Comparison of ENCODE assay signal across 8 cellular contexts in the genomic region with DNA sequence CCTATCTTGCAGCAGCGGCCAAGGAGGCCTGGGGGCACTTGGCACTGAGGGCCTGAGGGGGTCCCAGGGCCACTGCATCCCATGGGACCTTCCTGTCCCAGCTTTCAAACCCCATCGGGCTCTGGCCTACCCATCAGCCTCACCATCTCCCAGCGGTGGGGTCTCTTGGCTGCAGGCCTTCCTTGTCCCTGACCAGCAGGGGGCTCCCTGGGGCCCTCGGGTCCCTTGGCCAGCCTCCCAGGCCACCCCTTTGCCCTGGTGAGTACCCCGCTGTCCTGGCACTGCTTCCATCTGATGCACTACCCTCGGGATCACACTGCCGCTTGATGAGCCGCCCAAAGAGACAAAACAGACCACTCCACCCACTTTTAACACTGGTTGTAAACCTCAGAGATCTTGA. TPM values are rescaled to one million over a fixed set of nuclear protein-coding genes. Genes with fewer than 3 reads are reported as not detected.
DNase-seq lines count a peak whose midpoint lies in the region; ATAC-seq and TF ChIP-seq lines count a peak whose summit lies in the region.

No MANE protein-coding gene starts in this region.

- no peak for TF ChIP-seq POLR2A in HCT116 (IDR thresholded peaks at IDR 0.05; ENCODE audit: borderline replicate concordance, extremely low read depth, insufficient read depth, insufficient read length)

- H3K9me3 ChIP-seq in HCT116 (ENCODE audit: control insufficient read depth in 1 of 2, insufficient read depth in 1 of 2, low read depth in 1 of 2, low read length in 2 of 2) (no peaks in the 10 kb centered on the region), hepatocyte (ENCODE audit: low read depth) (no peaks in the 10 kb centered on the region)

- H3K9me2 ChIP-seq in HCT116 (ENCODE audit: insufficient read depth) (no peaks in the 10 kb centered on the region), hepatocyte (replicated peaks; ENCODE audit: insufficient read depth) (no peaks in the 10 kb centered on the region)

- H4K20me1 ChIP-seq in HCT116 (ENCODE audit: insufficient read depth) (no peaks in the 10 kb centered on the region), hepatocyte (ENCODE audit: insufficient read depth, poor library complexity, severe bottlenecking) (no peaks in the 10 kb centered on the region)

- CTCF ChIA-PET in HCT116 (lab: Charles Lee), result no interaction called here
- CTCF ChIA-PET in activated CD4-positive, alpha-beta memory T cell treated with anti-CD3 and anti-CD28 coated beads for 36 hours (lab: Charles Lee), result interaction anchor here (0.6 to 4.9 kb wide), 8 partner anchors 13 to 321 kb away, joined by 3 to 43 read pairs (median 4); no protein-coding TSS in a partner anchor

- H3K9me3 Mint-ChIP-seq in activated CD4-positive, alpha-beta memory T cell treated with anti-CD3 and anti-CD28 coated beads for 36 hours, result no peaks in the 10 kb centered on the region

- H3K27ac ChIP-seq in HCT116 (ENCODE audit: low read depth, low read length) (no peak overlapping the region), hepatocyte (no peak overlapping the region)

- H3K27me3 Mint-ChIP-seq in activated CD4-positive, alpha-beta memory T cell treated with anti-CD3 and anti-CD28 coated beads for 36 hours, result no peaks in the 10 kb centered on the region

- no peak overlapping the region for H3K27ac Mint-ChIP-seq in activated CD4-positive, alpha-beta memory T cell treated with anti-CD3 and anti-CD28 coated beads for 36 hours

- POLR2A ChIA-PET in HCT116 (lab: Charles Lee), result no interaction called here
- POLR2A ChIA-PET in activated CD4-positive, alpha-beta memory T cell treated with anti-CD3 and anti-CD28 coated beads for 36 hours (lab: Charles Lee), result no interaction called here

- no peaks in the 10 kb centered on the region for H3K36me3 Mint-ChIP-seq in activated CD4-positive, alpha-beta memory T cell treated with anti-CD3 and anti-CD28 coated beads for 36 hours

- no peak overlapping the region for H3K4me3 Mint-ChIP-seq in activated CD4-positive, alpha-beta memory T cell treated with anti-CD3 and anti-CD28 coated beads for 36 hours

- H2AFZ ChIP-seq in HCT116 (ENCODE audit: low read depth, low read length, poor library complexity, severe bottlenecking), result no peak overlapping the region
- H2AFZ ChIP-seq in hepatocyte, result no peak overlapping the region

- peak; percentile 49 for TF ChIP-seq RAD21 in HCT116 (IDR thresholded peaks at IDR 0.05; ENCODE audit: low read depth)

- BruUV-seq in HCT116 (replicated peaks; lab: Mats Ljungman, UMichigan), result no TSS peak

- DNase-seq in CD1c-positive myeloid dendritic cell (ENCODE audit: extremely low spot score) (peak; percentile 30), HCT116 (ENCODE audit: low read depth, low spot score) (no peak), hepatocyte (ENCODE audit: low spot score) (no peak)
- DNase-seq in activated CD4-positive, alpha-beta memory T cell treated with anti-CD3 and anti-CD28 coated beads for 36 hours, result peak; percentile 48

- H3K79me2 ChIP-seq in HCT116 (ENCODE audit: insufficient read depth, low read length) (no peaks in the 10 kb centered on the region), hepatocyte (no peaks in the 10 kb centered on the region)

- intact Hi-C loops in HCT116 (cut with micrococcal nuclease), result loop anchor here (5.0 kb wide), 1 partner anchor 893 kb away; no protein-coding TSS in a partner anchor
- intact Hi-C loops in activated CD4-positive, alpha-beta memory T cell treated with anti-CD3 and anti-CD28 coated beads for 36 hours (cut with micrococcal nuclease), result no loop called here

- H3K4me2 ChIP-seq in HCT116 (ENCODE audit: low read length) (no peak overlapping the region), hepatocyte (no peak overlapping the region)

- ATAC-seq in HCT116 (peak; percentile 41; the same call in 1 of the 2 replicates), HG03280 (IDR thresholded peaks at IDR 0.05; ENCODE audit: unreplicated experiment) (no peak), HG02870 (IDR thresholded peaks at IDR 0.05; ENCODE audit: unreplicated experiment) (no peak), HG03432 (IDR thresholded peaks at IDR 0.05; ENCODE audit: unreplicated experiment) (no peak), GM19035 (IDR thresholded peaks at IDR 0.05; ENCODE audit: unreplicated experiment) (no peak)

- TF ChIP-seq CTCF in HCT116 (IDR thresholded peaks at IDR 0.05 in 2 of 3, conservative IDR thresholded peaks at IDR 0.05 in 1 of 3; ENCODE audit: borderline replicate concordance in 1 of 3, insufficient read depth in 1 of 3, low read depth in 2 of 3, low read length in 2 of 3), result peak; percentile 36 to 66 (median 56); a peak in 5 of 6 replicates
- TF ChIP-seq CTCF in hepatocyte (IDR thresholded peaks at IDR 0.05; ENCODE audit: poor library complexity), result peak; percentile 34

- H3K36me3 ChIP-seq in HCT116 (ENCODE audit: control insufficient read depth in 1 of 2, insufficient read depth in 2 of 2, low read length in 2 of 2), result no peaks in the 10 kb centered on the region
- H3K36me3 ChIP-seq in hepatocyte (replicated peaks; ENCODE audit: insufficient read depth, low read depth), result no peaks in the 10 kb centered on the region

- H3K9ac ChIP-seq in HCT116 (ENCODE audit: low read length), result no peak overlapping the region

- no peaks in the 10 kb centered on the region for H3K4me1 Mint-ChIP-seq in activated CD4-positive, alpha-beta memory T cell treated with anti-CD3 and anti-CD28 coated beads for 36 hours (ENCODE audit: low read depth)

- no peaks in the 10 kb centered on the region for H3K27me3 ChIP-seq in HCT116 (ENCODE audit: insufficient read depth, low read length)
- H3K27me3 ChIP-seq in hepatocyte, result no peaks in the 10 kb centered on the region

- H3K4me1 ChIP-seq in HCT116 (ENCODE audit: control insufficient read depth in 1 of 2, insufficient read depth in 2 of 2, low read length in 2 of 2) (peaks cover 0 to 5% of the 10 kb centered on the region in 2 experiments; a peak in 1 of 4 replicates), hepatocyte (ENCODE audit: insufficient read depth) (no peaks in the 10 kb centered on the region)

- 68% methylated on average over 8 of the region's 8 CpGs for WGBS in hepatocyte (ENCODE audit: low lambda C conversion rate, missing lambda C conversion rate)

- H3K4me3 ChIP-seq in HCT116 (replicated peaks in 1 of 2; ENCODE audit: low read depth in 1 of 2, low read length in 2 of 2), result no peak overlapping the region
- H3K4me3 ChIP-seq in hepatocyte, result no peak overlapping the region

- RAD21 ChIA-PET in HCT116 (lab: Charles Lee; ENCODE audit: low non-redundant PET in 1 of 2, low total read pairs in 2 of 2, uncharacterized antibody in 2 of 2, unreplicated experiment in 2 of 2), result no interaction called here

TF ChIP-seq in HCT116, 20 proteins besides CTCF, POLR2A, EP300 and RAD21:
- TF ChIP-seq TCF7L2 (IDR thresholded peaks at IDR 0.05; ENCODE audit: borderline replicate concordance, extremely low read depth, insufficient read depth, insufficient read length), result no peak
- TF ChIP-seq FOSL1 (IDR thresholded peaks at IDR 0.05; ENCODE audit: low read depth), result no peak
- no peak for TF ChIP-seq CEBPB (IDR thresholded peaks at IDR 0.05; ENCODE audit: low read depth)
- no peak for TF ChIP-seq CBX3 (IDR thresholded peaks at IDR 0.05; ENCODE audit: low read depth)
- TF ChIP-seq ZNF274 (IDR thresholded peaks at IDR 0.05; ENCODE audit: low read depth, low read length), result no peak
- TF ChIP-seq SP1 (IDR thresholded peaks at IDR 0.05; ENCODE audit: low read depth), result no peak

RNA-seq across cellular contexts. Expression of gene YKT6, which starts 43.5 kb away (rescaled TPM):
- 84.8 TPM for total RNA-seq in HCT116 (2021; ENCODE audit: unreplicated experiment)
- polyA plus RNA-seq in HCT116 (2012), result 58.5 and 60.6 TPM in 2 replicates
- 10 to 100 TPM; 57.0 to 60.4 TPM for total RNA-seq in activated CD4-positive, alpha-beta memory T cell treated with anti-CD3 and anti-CD28 coated beads for 36 hours
- total RNA-seq in hepatocyte, result 86.9 and 88.9 TPM in 2 replicates
- polyA plus RNA-seq in hepatocyte, result 69.3 and 75.7 TPM in 2 replicates

RNA-seq across cellular contexts. Expression of gene GCK, which starts 55.0 kb away (rescaled TPM):
- total RNA-seq in HCT116 (2021; ENCODE audit: unreplicated experiment) (0.34 TPM), hepatocyte (0.72 and 2.5 TPM in 2 replicates)
- polyA plus RNA-seq in HCT116 (2012), result 0.29 and 0.83 TPM in 2 replicates
- 1 to 10 TPM; 1.1 to 1.3 TPM for total RNA-seq in activated CD4-positive, alpha-beta memory T cell treated with anti-CD3 and anti-CD28 coated beads for 36 hours
- 1.7 TPM in 2 replicates for polyA plus RNA-seq in hepatocyte

Comparison
In these comparisons a context has a peak if more than half of its experiments do, and no peak if none do; other contexts are left out.
1. DNase-seq: peak in CD1c-positive myeloid dendritic cell (single experiment) and activated CD4-positive, alpha-beta memory T cell treated with anti-CD3 and anti-CD28 coated beads for 36 hours (single experiment); none in HCT116 (single experiment) and hepatocyte (single experiment).